Comparison of ENCODE assay signal across 10 cellular contexts in genomic region chr7:108181073-108181985, GRCh38. TPM values are rescaled to one million over a fixed set of nuclear protein-coding genes. Genes with fewer than 3 reads are reported as not detected.
DNase-seq lines count a peak whose midpoint lies in the region; ATAC-seq and TF ChIP-seq lines count a peak whose summit lies in the region.
"Had no signal": no experiment of that assay in that cellular context is flagged by ENCODE, and none has a peak within 500 bp of the region (broad histone marks: within the 10 kb centered on the region; RNA-seq: fewer than 3 reads in every experiment).

No MANE protein-coding gene starts in this region.

- intact Hi-C loops in activated CD4-positive, alpha-beta T cell treated with anti-CD3 and anti-CD28 coated beads, Interleukin-2, amount 10 ng/mL, durations not matched to agents 24 days and 14 days (cut with micrococcal nuclease), result loop anchor here (1.0 kb wide), 2 partner anchors 279 to 316 kb away; no protein-coding TSS in a partner anchor
- intact Hi-C loops in IMR-90 (cut with micrococcal nuclease) (loop anchor here (1.0 kb wide), 2 partner anchors 279 to 316 kb away; no protein-coding TSS in a partner anchor), dorsolateral prefrontal cortex (cut with DNase I) (loop anchor here (2.0 to 10.0 kb wide), 2 partner anchors 273 to 315 kb away; partner anchors contain the start of gene NRCAM (in 1 of the 2))

- H4K8ac ChIP-seq in IMR-90 (ENCODE audit: low read depth in 2 of 2, low read length in 2 of 2), result no peak overlapping the region

- dilution Hi-C loops in IMR-90 (cut with HindIII; ENCODE audit: low sequenced_read_pairs, unreplicated experiment), result loop anchor here (25.0 kb wide), 1 partner anchor 306 kb away; no protein-coding TSS in a partner anchor

- no peak overlapping the region for H4K5ac ChIP-seq in IMR-90 (ENCODE audit: low read depth, low read length)

- H3K36me3 ChIP-seq in IMR-90 (ENCODE audit: control insufficient read depth, insufficient read depth, low read length), result no peaks in the 10 kb centered on the region
- no peaks in the 10 kb centered on the region for H3K36me3 ChIP-seq in OCI-LY1 (ENCODE audit: insufficient read depth, low read length)

- H3K9ac ChIP-seq in IMR-90 (ENCODE audit: low read depth, low read length) (no peak overlapping the region), OCI-LY1 (ENCODE audit: low read length) (no peak overlapping the region)

- WGBS in IMR-90 (ENCODE audit: extremely low coverage in 2 of 2, insufficient read length in 1 of 2), 2 experiments, result 78% methylated on average over 3 of the region's 8 CpGs; no CpG with 5 or more reads in 1 of the 2 experiments

- no peak overlapping the region for H3K27ac ChIP-seq in IMR-90 (ENCODE audit: insufficient read depth, low read length)
- H3K27ac ChIP-seq in OCI-LY1 (ENCODE audit: low read depth, low read length, poor library complexity, severe bottlenecking), result no peak overlapping the region
- H3K27ac ChIP-seq in dorsolateral prefrontal cortex, result no peak overlapping the region

- H2AK9ac ChIP-seq in IMR-90 (replicated peaks; ENCODE audit: low read depth, low read length, poor library complexity), result no peak overlapping the region

- no peak overlapping the region for H2AK5ac ChIP-seq in IMR-90 (ENCODE audit: low read depth, low read length)

- no peaks in the 10 kb centered on the region for H3K79me1 ChIP-seq in IMR-90 (ENCODE audit: low read depth in 1 of 2, low read length in 2 of 2)

- H3K4me3 Mint-ChIP-seq in activated CD4-positive, alpha-beta T cell treated with anti-CD3 and anti-CD28 coated beads, Interleukin-2, amount 10 ng/mL, durations not matched to agents 24 days and 14 days, result no peak overlapping the region
- H3K4me3 Mint-ChIP-seq: activated naive CD8-positive, alpha-beta T cell treated with anti-CD3 and anti-CD28 coated beads, Interleukin-2, amount 10 ng/mL, durations not matched to agents 7 days and 5 days; stimulated activated naive CD8-positive, alpha-beta T cell treated with anti-CD3 and anti-CD28 coated beads, Interleukin-15, Interleukin-2, amounts not matched to agents 100 ng/mL and 50 ng/mL, for 24 hours had no signal

- H3K9me3 ChIP-seq in IMR-90 (ENCODE audit: control insufficient read depth, insufficient read depth, low read length), result no peaks in the 10 kb centered on the region
- H3K9me3 ChIP-seq in OCI-LY1 (ENCODE audit: low read length), result no peaks in the 10 kb centered on the region

- CTCF ChIA-PET in IMR-90 (lab: Yijun Ruan, JAX), result interaction anchor here (0.6 to 1.1 kb wide), 4 partner anchors 14 to 279 kb away, joined by 3 read pairs; partner anchors contain the start of gene NRCAM

- peak; percentile 82 for TF ChIP-seq RAD21 in IMR-90 (IDR thresholded peaks at IDR 0.05; ENCODE audit: low read length)

- no peak overlapping the region for H3K4me3 ChIP-seq in IMR-90 (ENCODE audit: insufficient read depth, low read depth, low read length)
- no peak overlapping the region for H3K4me3 ChIP-seq in OCI-LY1 (ENCODE audit: low read depth, low read length, poor library complexity, severe bottlenecking)
- H3K4me3 ChIP-seq in dorsolateral prefrontal cortex, result no peak overlapping the region

- no peak overlapping the region for H4K91ac ChIP-seq in IMR-90 (ENCODE audit: insufficient read depth, low read depth, low read length)

- H3K9me3 Mint-ChIP-seq in activated CD4-positive, alpha-beta T cell treated with anti-CD3 and anti-CD28 coated beads, Interleukin-2, amount 10 ng/mL, durations not matched to agents 24 days and 14 days, result no peaks in the 10 kb centered on the region
- H3K9me3 Mint-ChIP-seq: activated naive CD8-positive, alpha-beta T cell treated with anti-CD3 and anti-CD28 coated beads, Interleukin-2, amount 10 ng/mL, durations not matched to agents 7 days and 5 days; stimulated activated naive CD8-positive, alpha-beta T cell treated with anti-CD3 and anti-CD28 coated beads, Interleukin-15, Interleukin-2, amounts not matched to agents 100 ng/mL and 50 ng/mL, for 24 hours had no signal

- no peak overlapping the region for H2BK5ac ChIP-seq in IMR-90 (ENCODE audit: low read depth, low read length, poor library complexity, severe bottlenecking)

- peak; percentile 75 for ATAC-seq in IMR-90 (ENCODE audit: low read depth)

- no TSS peak for BruUV-seq in IMR-90 (replicated peaks; lab: Mats Ljungman, UMichigan)

- H3F3A ChIP-seq in OCI-LY1 (ENCODE audit: insufficient read depth, low read length), result no peaks in the 10 kb centered on the region

- no peaks in the 10 kb centered on the region for H3K9me2 ChIP-seq in OCI-LY1 (ENCODE audit: low read depth, low read length)

- no peak for TF ChIP-seq POLR2A in IMR-90 (IDR thresholded peaks at IDR 0.05; ENCODE audit: low read depth, low read length)

- H3K9me1 ChIP-seq in IMR-90 (ENCODE audit: insufficient read depth, low read length), result no peaks in the 10 kb centered on the region

- in situ Hi-C loops in IMR-90 (cut with MboI; ENCODE audit: low sequenced_read_pairs), result loop anchor here (10.0 kb wide), 1 partner anchor 263 kb away; no protein-coding TSS in a partner anchor

- H2BK20ac ChIP-seq in IMR-90 (ENCODE audit: low read depth, low read length), result no peak overlapping the region

- H3K27me3 Mint-ChIP-seq in activated CD4-positive, alpha-beta T cell treated with anti-CD3 and anti-CD28 coated beads, Interleukin-2, amount 10 ng/mL, durations not matched to agents 24 days and 14 days, result no peaks in the 10 kb centered on the region
- H3K27me3 Mint-ChIP-seq: activated naive CD8-positive, alpha-beta T cell treated with anti-CD3 and anti-CD28 coated beads, Interleukin-2, amount 10 ng/mL, durations not matched to agents 7 days and 5 days had no signal

- no peak overlapping the region for H3K4ac ChIP-seq in IMR-90 (ENCODE audit: low read depth, low read length)

- H2BK15ac ChIP-seq in IMR-90 (ENCODE audit: low read depth, low read length), result no peak overlapping the region

- DNase-seq in activated CD4-positive, alpha-beta T cell treated with anti-CD3 and anti-CD28 coated beads, Interleukin-2, amount 10 ng/mL, durations not matched to agents 24 days and 14 days, result peak; percentile 70
- no peak for DNase-seq in activated CD4-positive, alpha-beta T cell treated with anti-CD3 and anti-CD28 coated beads, Interleukin-2, amount 50 U/mL, for 4 hours
- DNase-seq in IMR-90 (peak; percentile 67), dorsolateral prefrontal cortex (no peak), medulla oblongata (ENCODE audit: extremely low spot score) (peak; percentile 77), activated gamma-delta T cell treated with Interleukin-2 at 50 U/mL for 16 hours (no peak)
- DNase-seq in activated CD4-positive, alpha-beta T cell treated with anti-CD3 and anti-CD28 coated beads, Interleukin-2, amount 50 U/mL, for 1 hour, result no peak
- DNase-seq: activated naive CD8-positive, alpha-beta T cell treated with anti-CD3 and anti-CD28 coated beads, Interleukin-2, amount 10 ng/mL, durations not matched to agents 7 days and 5 days had no signal

- H3K36me3 Mint-ChIP-seq in activated CD4-positive, alpha-beta T cell treated with anti-CD3 and anti-CD28 coated beads, Interleukin-2, amount 10 ng/mL, durations not matched to agents 24 days and 14 days (ENCODE audit: low read depth), result no peaks in the 10 kb centered on the region
- H3K36me3 Mint-ChIP-seq: activated naive CD8-positive, alpha-beta T cell treated with anti-CD3 and anti-CD28 coated beads, Interleukin-2, amount 10 ng/mL, durations not matched to agents 7 days and 5 days had no signal

- no peak overlapping the region for H3K14ac ChIP-seq in IMR-90 (replicated peaks; ENCODE audit: low read depth, low read length)

- H3K4me1 Mint-ChIP-seq in activated CD4-positive, alpha-beta T cell treated with anti-CD3 and anti-CD28 coated beads, Interleukin-2, amount 10 ng/mL, durations not matched to agents 24 days and 14 days, result no peaks in the 10 kb centered on the region
- H3K4me1 Mint-ChIP-seq: activated naive CD8-positive, alpha-beta T cell treated with anti-CD3 and anti-CD28 coated beads, Interleukin-2, amount 10 ng/mL, durations not matched to agents 7 days and 5 days had no signal

- H2AFZ ChIP-seq in IMR-90 (replicated peaks; ENCODE audit: low read length, poor library complexity), result no peak overlapping the region
- no peak overlapping the region for H2AFZ ChIP-seq in OCI-LY1 (ENCODE audit: low read length)

- no peaks in the 10 kb centered on the region for H3K79me2 ChIP-seq in OCI-LY1 (ENCODE audit: insufficient read depth, low read length)

- TF ChIP-seq CTCF in IMR-90 (conservative IDR thresholded peaks at IDR 0.05; ENCODE audit: low read depth, low read length), result peak; percentile 71
- peak; percentile 86 for TF ChIP-seq CTCF in OCI-LY1 (IDR thresholded peaks at IDR 0.05; ENCODE audit: low read length)
- peak; percentile 67 to 93 (median 82) for TF ChIP-seq CTCF in dorsolateral prefrontal cortex (IDR thresholded peaks at IDR 0.05 in 54 of 56, conservative IDR thresholded peaks at IDR 0.05 in 2 of 56; ENCODE audit: low read depth in 1 of 56, partially characterized antibody in 56 of 56)

- no peak overlapping the region for H3K23ac ChIP-seq in IMR-90 (ENCODE audit: low read depth, low read length)

- H3K27ac Mint-ChIP-seq in activated CD4-positive, alpha-beta T cell treated with anti-CD3 and anti-CD28 coated beads, Interleukin-2, amount 10 ng/mL, durations not matched to agents 24 days and 14 days, result no peak overlapping the region
- H3K27ac Mint-ChIP-seq: activated naive CD8-positive, alpha-beta T cell treated with anti-CD3 and anti-CD28 coated beads, Interleukin-2, amount 10 ng/mL, durations not matched to agents 7 days and 5 days; stimulated activated naive CD8-positive, alpha-beta T cell treated with anti-CD3 and anti-CD28 coated beads, Interleukin-15, Interleukin-2, amounts not matched to agents 100 ng/mL and 50 ng/mL, for 24 hours had no signal

- H4K20me1 ChIP-seq in IMR-90 (ENCODE audit: insufficient read depth, low read length), result no peaks in the 10 kb centered on the region
- no peaks in the 10 kb centered on the region for H4K20me1 ChIP-seq in OCI-LY1 (ENCODE audit: insufficient read depth, low read length)

- no peak overlapping the region for H3K56ac ChIP-seq in IMR-90 (ENCODE audit: extremely low read depth, insufficient read depth, low read length)

- no peak overlapping the region for H2BK120ac ChIP-seq in IMR-90 (ENCODE audit: low read depth, low read length)

- no peak overlapping the region for H3K18ac ChIP-seq in IMR-90 (ENCODE audit: low read depth, low read length)

- H3K27me3 ChIP-seq in IMR-90 (ENCODE audit: control insufficient read depth, insufficient read depth, low read length) (peaks cover 15% of the 10 kb centered on the region), OCI-LY1 (ENCODE audit: insufficient read depth, low read length) (no peaks in the 10 kb centered on the region), dorsolateral prefrontal cortex (no peaks in the 10 kb centered on the region)

- no peak overlapping the region for H3K4me2 ChIP-seq in IMR-90 (ENCODE audit: low read depth, low read length)
- no peak overlapping the region for H3K4me2 ChIP-seq in OCI-LY1 (ENCODE audit: low read length)

- POLR2A ChIA-PET in IMR-90 (lab: Charles Lee; ENCODE audit: unreplicated experiment), result no interaction called here

- no peaks in the 10 kb centered on the region for H3K4me1 ChIP-seq in IMR-90 (ENCODE audit: control insufficient read depth, insufficient read depth, low read length)
- no peaks in the 10 kb centered on the region for H3K4me1 ChIP-seq in OCI-LY1 (ENCODE audit: insufficient read depth, low read length, severe bottlenecking)

RNA-seq across cellular contexts. Expression of gene LAMB4, which starts 51.2 kb away (rescaled TPM):
- total RNA-seq in activated CD4-positive, alpha-beta T cell treated with anti-CD3 and anti-CD28 coated beads, Interleukin-2, amount 10 ng/mL, durations not matched to agents 24 days and 14 days, result not detected in 2 replicates
- total RNA-seq in IMR-90 (2012; rRNA removed), result under 0.01 and 0.18 TPM in 2 replicates
- polyA plus RNA-seq in IMR-90 (2012; rRNA removed), result 0.12 and 0.13 TPM in 2 replicates
- 0.05 and 0.09 TPM in 2 replicates for polyA plus RNA-seq in IMR-90 (2012; cell fraction: cytosol; rRNA removed)
- 0.05 and 0.10 TPM in 2 replicates for polyA plus RNA-seq in IMR-90 (2012; cell fraction: nucleus; rRNA removed; ENCODE audit: low replicate concordance)
- 1 to 10 TPM in 13 of 120 experiments, under 1 TPM in 69, not detected in 38; 0.07 to 2.7 (median 0.47) TPM for total RNA-seq in dorsolateral prefrontal cortex
- total RNA-seq: activated naive CD8-positive, alpha-beta T cell treated with anti-CD3 and anti-CD28 coated beads, Interleukin-2, amount 10 ng/mL, durations not matched to agents 7 days and 5 days had no signal

Comparison
In these comparisons a context has a peak if more than half of its experiments do, and no peak if none do; other contexts are left out.
1. DNase-seq: peak in activated CD4-positive, alpha-beta T cell treated with anti-CD3 and anti-CD28 coated beads, Interleukin-2, amount 10 ng/mL, durations not matched to agents 24 days and 14 days (single experiment), IMR-90 (single experiment) and medulla oblongata (single experiment); none in activated CD4-positive, alpha-beta T cell treated with anti-CD3 and anti-CD28 coated beads, Interleukin-2, amount 50 U/mL, for 4 hours (0 of 2), dorsolateral prefrontal cortex (0 of 10), activated gamma-delta T cell treated with Interleukin-2 at 50 U/mL for 16 hours (single experiment) and activated CD4-positive, alpha-beta T cell treated with anti-CD3 and anti-CD28 coated beads, Interleukin-2, amount 50 U/mL, for 1 hour (single experiment).
2. Peak in every context shown above with its lines, with median percentiles within 50 percentile points of each other: CTCF ChIP-seq.